ENCODE assay signal across 9 cellular contexts in the genomic region with DNA sequence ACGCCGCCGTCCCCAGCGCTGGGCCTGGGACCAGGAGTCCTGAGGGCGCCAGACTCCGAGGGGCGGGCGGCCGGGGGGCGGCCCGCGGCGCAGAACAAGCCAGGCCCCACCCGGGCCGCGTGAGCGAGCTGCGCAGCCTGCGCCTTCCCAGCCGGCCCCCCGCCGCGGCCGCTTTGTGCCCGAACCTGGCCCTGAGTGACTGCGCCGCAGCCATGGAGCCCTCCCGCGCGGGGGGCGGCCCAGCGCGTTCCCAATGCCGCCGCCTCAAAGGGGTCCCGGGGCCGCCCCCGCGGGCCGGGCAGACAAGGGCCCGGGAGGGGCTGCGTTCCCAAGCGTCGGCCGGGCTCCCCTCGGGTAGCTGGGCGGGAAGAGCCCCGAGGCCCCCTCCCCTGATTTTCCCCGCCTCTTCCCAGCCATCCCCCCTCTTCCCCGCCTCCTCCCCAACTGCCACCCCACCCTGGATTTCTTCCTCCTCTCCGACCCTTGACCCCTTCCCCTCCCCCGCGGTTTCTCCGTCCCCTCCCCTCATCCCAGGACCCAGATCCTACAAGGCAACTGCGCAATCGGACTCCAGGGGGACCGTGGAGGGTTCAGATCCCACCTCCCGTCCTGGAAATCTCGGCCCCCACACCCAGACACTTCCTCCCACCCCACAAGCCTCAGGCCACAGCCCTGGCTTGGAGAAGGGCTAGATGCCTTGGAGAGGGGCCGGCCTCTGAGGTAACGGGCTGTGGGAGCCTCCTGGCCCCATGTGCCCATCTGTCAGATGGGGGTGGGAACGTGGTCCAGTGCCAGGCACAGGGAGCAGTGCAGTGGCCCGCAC. TPM values are rescaled to one million over a fixed set of nuclear protein-coding genes. Genes with fewer than 3 reads are reported as not detected.
DNase-seq lines count a peak whose midpoint lies in the region; ATAC-seq, FAIRE-seq and TF ChIP-seq lines count a peak whose summit lies in the region.
"Had no signal": no experiment of that assay in that cellular context is flagged by ENCODE, and none has a peak within 500 bp of the region (broad histone marks: within the 10 kb centered on the region; RNA-seq: fewer than 3 reads in every experiment).

No MANE protein-coding gene starts in this region.

- H3K9me3 ChIP-seq in right atrium auricular region (no peaks in the 10 kb centered on the region), ovary (no peaks in the 10 kb centered on the region), kidney (ENCODE audit: control insufficient read depth in 1 of 2, low read length in 2 of 2) (no peaks in the 10 kb centered on the region)

- no peak for FAIRE-seq in kidney (lab: Jason Lieb, UNC)
- FAIRE-seq: GM18507 had no signal

- H3K4me1 ChIP-seq in right atrium auricular region (peaks cover 0 to 62% of the 10 kb centered on the region in 2 donors), ovary (ENCODE audit: insufficient read depth) (peaks cover 33% of the 10 kb centered on the region), kidney (ENCODE audit: control insufficient read depth in 1 of 2, insufficient read depth in 1 of 2, low read depth in 1 of 2, low read length in 2 of 2) (peaks cover 0 to 19% of the 10 kb centered on the region in 2 donors)

- POLR2A ChIA-PET in GM10248 (lab: Yijun Ruan, JAX): no interaction called here

- H3K9ac ChIP-seq in kidney (ENCODE audit: low read length in 2 of 2): no peak overlapping the region

- H3K27ac ChIP-seq in adipose tissue (ENCODE audit: low read depth, low read length) (peak overlapping the region; percentile 40), right atrium auricular region (peak overlapping the region; percentile 35 to 58), ovary (peak overlapping the region; percentile 17 to 64), kidney (ENCODE audit: low read depth in 2 of 2, low read length in 2 of 2) (no peak overlapping the region)

- H3K4me3 ChIP-seq in right atrium auricular region: peak overlapping the region in 1 of 2 donors; percentile 39
- peak overlapping the region; percentile 25 for H3K4me3 ChIP-seq in ovary
- no peak overlapping the region for H3K4me3 ChIP-seq in kidney (ENCODE audit: low read length in 2 of 2)

- 22 to 50% (median 28%) methylated on average over 38 to 63 of the region's 63 CpGs for WGBS in adipose tissue, 3 donors
- WGBS in ovary, 3 donors: 11 to 17% (median 15%) methylated on average over 44 to 63 of the region's 63 CpGs

- CTCF ChIA-PET in GM10248 (lab: Yijun Ruan, JAX): no interaction called here

- no peak for TF ChIP-seq CTCF in right atrium auricular region (IDR thresholded peaks at IDR 0.05)
- TF ChIP-seq CTCF in ovary (IDR thresholded peaks at IDR 0.05): no peak
- TF ChIP-seq CTCF in kidney (IDR thresholded peaks at IDR 0.05; ENCODE audit: borderline replicate concordance, extremely low read depth, insufficient read depth): no peak
- no peak for TF ChIP-seq CTCF in GM10248 (IDR thresholded peaks at IDR 0.05; ENCODE audit: control extremely low read depth, extremely low read depth, low read depth, missing control alignments)

- no peaks in the 10 kb centered on the region for H3K27me3 ChIP-seq in right atrium auricular region
- no peaks in the 10 kb centered on the region for H3K27me3 ChIP-seq in ovary

- TF ChIP-seq EP300 in ovary (IDR thresholded peaks at IDR 0.05): no peak

- peak; percentile 93 for DNase-seq in DMS 273 (lab: John Stamatoyannopoulos, UW; ENCODE audit: unreplicated experiment)
- DNase-seq in right atrium auricular region (ENCODE audit: low spot score): no peak
- DNase-seq in ovary: peak; percentile 28 to 65 (median 50)
- no peak for DNase-seq in kidney
- no peak for DNase-seq in GM10248 (ENCODE audit: extremely low spot score)
- no peak for DNase-seq in NCI-H526 treated with DMSO at 0.1 percent for 48 hours (lab: John Stamatoyannopoulos, UW)

- TF ChIP-seq POLR2A in ovary (IDR thresholded peaks at IDR 0.05): no peak

- intact Hi-C loops in ovary (cut with DNase I) (no loop called here), kidney (cut with DNase I) (no loop called here)

- no peak for ATAC-seq in GM19328 (IDR thresholded peaks at IDR 0.05; ENCODE audit: unreplicated experiment)

- H3K36me3 ChIP-seq in right atrium auricular region (no peaks in the 10 kb centered on the region), ovary (no peaks in the 10 kb centered on the region), kidney (ENCODE audit: control insufficient read depth in 1 of 2, insufficient read depth in 2 of 2, low read length in 2 of 2) (no peaks in the 10 kb centered on the region)

RNA-seq across cellular contexts. Expression of a gene that starts 17.1 kb away (rescaled TPM):
- polyA plus RNA-seq in adipose tissue: 10 to 100 TPM in 1 of 3 donors, 1 to 10 TPM in 2; 1.9 to 15.4 (median 8.7) TPM
- 10 to 100 TPM in 1 of 2 donors, 1 to 10 TPM in 1; 8.5 to 10.7 TPM for total RNA-seq in right atrium auricular region
- total RNA-seq in ovary: 10 to 100 TPM in 5 of 7 donors, 1 to 10 TPM in 2; 3.3 to 40.3 (median 23.2) TPM
- polyA plus RNA-seq in ovary: 1 to 10 TPM; 4.7 to 6.0 TPM
- 8.4 TPM for total RNA-seq in kidney
- polyA plus RNA-seq in kidney (ENCODE audit: insufficient read depth, low read depth, low replicate concordance): 2.0 TPM

Comparison
In these comparisons a context has a peak if more than half of its experiments do, and no peak if none do; other contexts are left out.
1. DNase-seq: peak in DMS 273 (single experiment) and ovary (5 of 5); none in right atrium auricular region (single experiment), kidney (single experiment), GM10248 (single experiment) and NCI-H526 treated with DMSO at 0.1 percent for 48 hours (single experiment).
2. H3K27ac ChIP-seq: peak in adipose tissue (single experiment), right atrium auricular region (2 of 2) and ovary (2 of 2); none in kidney (0 of 2).